20 cellular contexts compared by ENCODE assay signal in genomic region chr3:174158674-174159073, GRCh38.
"Had no signal": no experiment of that assay in that cellular context is flagged by ENCODE, and none has a peak within 500 bp of the region (broad histone marks: within the 10 kb centered on the region; RNA-seq: fewer than 3 reads in every experiment).

No MANE protein-coding gene starts in this region.

- ATAC-seq: activated CD8-positive, alpha-beta T cell treated with anti-CD3 and anti-CD28 coated beads for 36 hours; activated T-helper 17 cell treated with anti-CD3 and anti-CD28 coated beads, Interleukin-2, amount 50 U/mL, for 72 hours; left colon; natural killer cell treated with Interleukin-12 subunit alpha and Interleukin-12 subunit beta and Interleukin-15 and Interleukin-18, amount 100 ng/mL, for 72 hours had no signal

- H3K27ac Mint-ChIP-seq: activated CD8-positive, alpha-beta T cell treated with anti-CD3 and anti-CD28 coated beads for 36 hours; activated naive CD4-positive, alpha-beta T cell treated with anti-CD3 and anti-CD28 coated beads for 36 hours; activated T-helper 17 cell treated with anti-CD3 and anti-CD28 coated beads, Interleukin-2, amount 50 U/mL, for 72 hours; natural killer cell treated with Interleukin-12 subunit alpha and Interleukin-12 subunit beta and Interleukin-15 and Interleukin-18, amount 100 ng/mL, for 72 hours had no signal

- H3K27me3 Mint-ChIP-seq: activated CD8-positive, alpha-beta T cell treated with anti-CD3 and anti-CD28 coated beads for 36 hours; activated T-helper 17 cell treated with anti-CD3 and anti-CD28 coated beads, Interleukin-2, amount 50 U/mL, for 72 hours; natural killer cell treated with Interleukin-12 subunit alpha and Interleukin-12 subunit beta and Interleukin-15 and Interleukin-18, amount 100 ng/mL, for 72 hours had no signal

- H3K9me3 Mint-ChIP-seq: activated T-helper 17 cell treated with anti-CD3 and anti-CD28 coated beads, Interleukin-2, amount 50 U/mL, for 72 hours; natural killer cell treated with Interleukin-12 subunit alpha and Interleukin-12 subunit beta and Interleukin-15 and Interleukin-18, amount 100 ng/mL, for 72 hours had no signal

- H3K36me3 Mint-ChIP-seq: natural killer cell treated with Interleukin-12 subunit alpha and Interleukin-12 subunit beta and Interleukin-15 and Interleukin-18, amount 100 ng/mL, for 72 hours had no signal

- H3K27ac ChIP-seq: dorsolateral prefrontal cortex, neutrophil, tibial nerve had no signal

- H3K4me1 Mint-ChIP-seq: activated T-helper 17 cell treated with anti-CD3 and anti-CD28 coated beads, Interleukin-2, amount 50 U/mL, for 72 hours had no signal

- H3K4me1 ChIP-seq: tibial nerve had no signal

- DNase-seq: activated CD4-positive, alpha-beta T cell treated with anti-CD3 and anti-CD28 coated beads for 48 hours; activated CD4-positive, CD25-positive, alpha-beta regulatory T cell; activated CD8-positive, alpha-beta T cell treated with anti-CD3 and anti-CD28 coated beads for 36 hours; activated naive CD4-positive, alpha-beta T cell treated with anti-CD3 and anti-CD28 coated beads for 36 hours; activated T-cell treated with anti-CD3 and anti-CD28 coated beads, Interleukin-2, amount 50 U/mL, for 1 hour; aorta; dorsolateral prefrontal cortex; hippocampal formation; left colon; stimulated activated CD4-positive, alpha-beta T cell treated with anti-CD3 and anti-CD28 coated beads, Interleukin-12 subunit alpha, Interleukin-12 subunit beta, amount 100 ng/mL, for 4 hours; stimulated activated CD4-positive, alpha-beta T cell treated with anti-CD3 and anti-CD28 coated beads, Interleukin-1b, Interleukin-23, amount 100 ng/mL, for 48 hours; stimulated activated CD8-positive, alpha-beta memory T cell treated with anti-CD3 and anti-CD28 coated beads, Interleukin-4, amount 100 ng/mL, for 48 hours; stimulated activated naive CD4-positive, alpha-beta T cell treated with Interleukin-2 at 50 U/mL for 16 hours; T-helper 1 cell; T-helper 9 cell had no signal

- H3K27me3 ChIP-seq: dorsolateral prefrontal cortex, neutrophil, tibial nerve had no signal

- H3K36me3 ChIP-seq: neutrophil, tibial nerve had no signal

- H3K9me3 ChIP-seq: neutrophil had no signal

- H3K4me3 Mint-ChIP-seq: activated CD8-positive, alpha-beta T cell treated with anti-CD3 and anti-CD28 coated beads for 36 hours; activated naive CD4-positive, alpha-beta T cell treated with anti-CD3 and anti-CD28 coated beads for 36 hours; activated T-helper 17 cell treated with anti-CD3 and anti-CD28 coated beads, Interleukin-2, amount 50 U/mL, for 72 hours; natural killer cell treated with Interleukin-12 subunit alpha and Interleukin-12 subunit beta and Interleukin-15 and Interleukin-18, amount 100 ng/mL, for 72 hours had no signal

- H3K4me3 ChIP-seq: dorsolateral prefrontal cortex, lung, tibial nerve had no signal
